Comparison of ENCODE assay signal across 27 cellular contexts in genomic region chr13:64798422-64798821, GRCh38.
"Had no signal": no experiment of that assay in that cellular context is flagged by ENCODE, and none has a peak within 500 bp of the region (broad histone marks: within the 10 kb centered on the region; RNA-seq: fewer than 3 reads in every experiment).

No MANE protein-coding gene starts in this region.

- FAIRE-seq: endometrium, islet of Langerhans, keratinocyte had no signal

- H3K27me3 ChIP-seq: colonic mucosa, esophagus squamous epithelium, gastrocnemius medialis, heart right ventricle, left lung had no signal

- H3K9me3 ChIP-seq: colonic mucosa, esophagus squamous epithelium, gastrocnemius medialis, left lung had no signal

- H3K36me3 ChIP-seq: colonic mucosa, esophagus squamous epithelium, gastrocnemius medialis, heart right ventricle, left lung had no signal

- DNase-seq: colonic mucosa; cortex of kidney; effector CD8-positive, alpha-beta T cell; effector memory CD8-positive, alpha-beta T cell; endodermal cell; erythroblast; esophagus squamous epithelium; foreskin fibroblast; foreskin melanocyte; gastrocnemius medialis; glutamatergic neuron; head of caudate nucleus; heart right ventricle; hippocampal formation; left cardiac atrium; left lung; left ventricle myocardium superior; mammary epithelial cell; mesendoderm; midbrain; naive thymus-derived CD4-positive, alpha-beta T cell had no signal

- H3K4me3 ChIP-seq: colonic mucosa, esophagus squamous epithelium, gastrocnemius medialis, heart right ventricle, left lung, lung had no signal

- H3K27ac ChIP-seq: colonic mucosa, epithelial cell of prostate, esophagus squamous epithelium, gastrocnemius medialis, heart right ventricle, left lung had no signal

- H3K4me1 ChIP-seq: colonic mucosa, esophagus squamous epithelium, gastrocnemius medialis, heart right ventricle, left lung had no signal

- ATAC-seq: effector memory CD8-positive, alpha-beta T cell; esophagus mucosa; gastrocnemius medialis; heart right ventricle; left cardiac atrium; left lung; left ventricle myocardium superior; naive thymus-derived CD4-positive, alpha-beta T cell had no signal
